Comparison of ENCODE assay signal across 8 cellular contexts in the genomic region with DNA sequence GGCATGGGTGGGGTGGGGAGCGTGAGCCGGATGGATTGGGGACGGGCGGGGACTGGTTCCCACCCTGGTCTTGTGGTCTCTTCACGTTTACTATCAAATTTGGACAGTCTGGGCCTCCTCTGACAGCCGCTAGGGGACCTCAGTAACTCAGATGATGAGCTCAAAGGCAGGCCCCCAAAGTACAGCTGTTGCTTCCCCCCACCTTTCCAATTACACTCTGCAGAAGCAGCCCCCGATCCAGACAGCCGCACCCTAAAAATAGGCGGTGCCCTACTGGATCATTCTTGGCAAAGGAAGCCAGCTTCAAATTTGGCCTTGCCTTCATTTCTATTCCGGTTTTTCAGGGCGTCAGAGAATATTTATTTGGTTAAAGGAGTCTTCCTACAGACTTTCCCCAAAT. TPM values are rescaled to one million over a fixed set of nuclear protein-coding genes. Genes with fewer than 3 reads are reported as not detected.
A peak's percentile ranks its signal among the peaks of the same experiment; 100 is the strongest.
DNase-seq lines count a peak whose midpoint lies in the region; ATAC-seq lines count a peak whose summit lies in the region.

No MANE protein-coding gene starts in this region.

- no peaks in the 10 kb centered on the region for H3K36me3 ChIP-seq in iPS-20b (ENCODE audit: insufficient read depth, low read depth, low read length)

- peak overlapping the region; percentile 96 for H3K4me3 Mint-ChIP-seq in activated T-helper 17 cell treated with anti-CD3 and anti-CD28 coated beads, Interleukin-2, amount 50 U/mL, for 72 hours
- peak overlapping the region; percentile 91 to 96 for H3K4me3 Mint-ChIP-seq in stimulated activated naive CD8-positive, alpha-beta T cell treated with anti-CD3 and anti-CD28 coated beads, Interleukin-15, amount 100 ng/mL, for 72 hours

- H3K27ac Mint-ChIP-seq in activated T-helper 17 cell treated with anti-CD3 and anti-CD28 coated beads, Interleukin-2, amount 50 U/mL, for 72 hours: peak overlapping the region; percentile 85
- H3K27ac Mint-ChIP-seq in stimulated activated naive CD8-positive, alpha-beta T cell treated with anti-CD3 and anti-CD28 coated beads, Interleukin-15, amount 100 ng/mL, for 72 hours: peak overlapping the region in 1 of 2 donors; percentile 48

- H3K27ac ChIP-seq in iPS-20b (ENCODE audit: low read length): no peak overlapping the region

- no peaks in the 10 kb centered on the region for H3K9me3 Mint-ChIP-seq in activated T-helper 17 cell treated with anti-CD3 and anti-CD28 coated beads, Interleukin-2, amount 50 U/mL, for 72 hours
- H3K9me3 Mint-ChIP-seq in stimulated activated naive CD8-positive, alpha-beta T cell treated with anti-CD3 and anti-CD28 coated beads, Interleukin-15, amount 100 ng/mL, for 72 hours: no peaks in the 10 kb centered on the region

- peaks cover 20% of the 10 kb centered on the region; the same call in 1 of the 2 replicates for H3K27me3 ChIP-seq in iPS-20b (ENCODE audit: insufficient read depth, low read length)

- no peaks in the 10 kb centered on the region for H3K27me3 Mint-ChIP-seq in activated T-helper 17 cell treated with anti-CD3 and anti-CD28 coated beads, Interleukin-2, amount 50 U/mL, for 72 hours
- no peaks in the 10 kb centered on the region for H3K27me3 Mint-ChIP-seq in stimulated activated naive CD8-positive, alpha-beta T cell treated with anti-CD3 and anti-CD28 coated beads, Interleukin-15, amount 100 ng/mL, for 72 hours

- H3K4me1 ChIP-seq in iPS-20b (ENCODE audit: insufficient read depth, low read length): peaks cover 40% of the 10 kb centered on the region

- no peaks in the 10 kb centered on the region for H3K9me3 ChIP-seq in iPS-20b (ENCODE audit: insufficient read depth, low read depth, low read length)

- peaks cover 19% of the 10 kb centered on the region for H3K36me3 Mint-ChIP-seq in activated T-helper 17 cell treated with anti-CD3 and anti-CD28 coated beads, Interleukin-2, amount 50 U/mL, for 72 hours (ENCODE audit: low read depth)

- ATAC-seq in activated T-helper 17 cell treated with anti-CD3 and anti-CD28 coated beads, Interleukin-2, amount 50 U/mL, for 72 hours (replicated peaks): no peak
- ATAC-seq in stimulated activated naive CD8-positive, alpha-beta T cell treated with anti-CD3 and anti-CD28 coated beads, Interleukin-15, amount 100 ng/mL, for 72 hours: no peak

- no peak overlapping the region for H3K9ac ChIP-seq in iPS-20b (ENCODE audit: low read depth, low read length)

- H3K4me1 Mint-ChIP-seq in activated T-helper 17 cell treated with anti-CD3 and anti-CD28 coated beads, Interleukin-2, amount 50 U/mL, for 72 hours: peaks cover 7% of the 10 kb centered on the region
- H3K4me1 Mint-ChIP-seq in stimulated activated naive CD8-positive, alpha-beta T cell treated with anti-CD3 and anti-CD28 coated beads, Interleukin-15, amount 100 ng/mL, for 72 hours: peaks cover 37% of the 10 kb centered on the region

- DNase-seq in CD1c-positive myeloid dendritic cell (ENCODE audit: extremely low spot score): peak; percentile 53
- DNase-seq in Jurkat, Clone E6-1 (ENCODE audit: low read depth, low spot score): peak; percentile 35
- peak; percentile 33 to 53 for DNase-seq in stimulated activated naive CD8-positive, alpha-beta T cell treated with anti-CD3 and anti-CD28 coated beads, Interleukin-15, amount 100 ng/mL, for 72 hours
- no peak for DNase-seq in mesenteric fat pad (ENCODE audit: low spot score)
- no peak for DNase-seq in NCI-H446 (lab: John Stamatoyannopoulos, UW)
- no peak for DNase-seq in NCI-H2107 treated with DMSO at 0.1 percent for 48 hours (lab: John Stamatoyannopoulos, UW; ENCODE audit: unreplicated experiment)

- H3K4me3 ChIP-seq in Jurkat, Clone E6-1 (ENCODE audit: low read length): no peak overlapping the region
- H3K4me3 ChIP-seq in iPS-20b (ENCODE audit: low read length): peak overlapping the region; percentile 80

RNA-seq across cellular contexts. Expression of a gene that starts 1.9 kb away (rescaled TPM):
- 2.1 TPM for polyA plus RNA-seq in Jurkat, Clone E6-1 (2012; ENCODE audit: insufficient read depth, insufficient read length)
- total RNA-seq in activated T-helper 17 cell treated with anti-CD3 and anti-CD28 coated beads, Interleukin-2, amount 50 U/mL, for 72 hours: 10 to 100 TPM; 32.0 to 48.9 TPM
- total RNA-seq in mesenteric fat pad: 120 TPM

Comparison
In these comparisons a context has a peak if more than half of its experiments do, and no peak if none do; other contexts are left out.
1. DNase-seq: peak in CD1c-positive myeloid dendritic cell (single experiment), Jurkat, Clone E6-1 (single experiment) and stimulated activated naive CD8-positive, alpha-beta T cell treated with anti-CD3 and anti-CD28 coated beads, Interleukin-15, amount 100 ng/mL, for 72 hours (2 of 2); none in mesenteric fat pad (single experiment), NCI-H446 (0 of 2) and NCI-H2107 treated with DMSO at 0.1 percent for 48 hours (single experiment).